In genomic region chr6:114810468-114810867, GRCh38 we compare ENCODE assay signal across 9 cellular contexts.
"Had no signal": no experiment of that assay in that cellular context is flagged by ENCODE, and none has a peak within 500 bp of the region (broad histone marks: within the 10 kb centered on the region; RNA-seq: fewer than 3 reads in every experiment).

No MANE protein-coding gene starts in this region.

- H2AFZ ChIP-seq: GM23338 had no signal

- H3K27ac ChIP-seq: KMS-11 had no signal

- DNase-seq: H9, HCEC 1CT, HFFc6, KBM-7 had no signal

- H3K4me2 ChIP-seq: GM23338, KMS-11 had no signal

- FAIRE-seq: H1, H54, HTR-8/SVneo had no signal

- H3K4me3 ChIP-seq: GM23338 had no signal

- H3K9ac ChIP-seq: KMS-11 had no signal

- ATAC-seq: GM23338 had no signal
